Comparison of ENCODE assay signal across 1 cellular context in genomic region chr1:111747282-111747734, GRCh38.
TF ChIP-seq lines count a peak whose summit lies in the region.

No MANE protein-coding gene starts in this region.

TF ChIP-seq in HCT116, 20 proteins besides CTCF, POLR2A, EP300 and RAD21:
- TF ChIP-seq MAX (IDR thresholded peaks at IDR 0.05) (peak; percentile 54; the same call in 1 of the 2 replicates), POLR2AphosphoS5 (IDR thresholded peaks at IDR 0.05; ENCODE audit: low read depth, low read length) (0 out of 2 replicates have a peak, but pooled peaks have one; percentile 21), ZBTB33 (IDR thresholded peaks at IDR 0.05; ENCODE audit: extremely low read depth, insufficient replicate concordance, low read length) (no peak)
